In genomic region chr7:12703881-12704280, GRCh38 we compare ENCODE assay signal across 21 cellular contexts. TPM values are rescaled to one million over a fixed set of nuclear protein-coding genes. Genes with fewer than 3 reads are reported as not detected.
DNase-seq lines count a peak whose midpoint lies in the region; ATAC-seq, FAIRE-seq and TF ChIP-seq lines count a peak whose summit lies in the region.
"Had no signal": no experiment of that assay in that cellular context is flagged by ENCODE, and none has a peak within 500 bp of the region (broad histone marks: within the 10 kb centered on the region; RNA-seq: fewer than 3 reads in every experiment).

No MANE protein-coding gene starts in this region.

- H3K4me1 ChIP-seq in right cardiac atrium (ENCODE audit: control insufficient read depth, insufficient read depth, low read length): no peaks in the 10 kb centered on the region
- peaks cover 0 to 5% (median 0%) of the 10 kb centered on the region in 4 donors for H3K4me1 ChIP-seq in sigmoid colon

- H3K4me3 ChIP-seq in right cardiac atrium (ENCODE audit: low read length): no peak overlapping the region
- no peak overlapping the region for H3K4me3 ChIP-seq in choroid plexus epithelial cell (ENCODE audit: low read depth, low read length)
- H3K4me3 ChIP-seq in sigmoid colon: no peak overlapping the region
- H3K4me3 ChIP-seq: BLaER1 treated with 17β-estradiol and CSF1 and Interleukin-3, amounts not matched to agents 10 nM and 100 nM; SJSA1 had no signal

- TF ChIP-seq EP300 in sigmoid colon (IDR thresholded peaks at IDR 0.05): no peak

- TF ChIP-seq CTCF in choroid plexus epithelial cell (conservative IDR thresholded peaks at IDR 0.05; ENCODE audit: low read depth, low read length) (no peak), sigmoid colon (IDR thresholded peaks at IDR 0.05) (no peak)

- no peaks in the 10 kb centered on the region for H3K36me3 ChIP-seq in sigmoid colon
- H3K36me3 ChIP-seq: BLaER1 treated with 17β-estradiol and CSF1 and Interleukin-3, amounts not matched to agents 10 nM and 100 nM; SJSA1 had no signal

- intact Hi-C loops in right cardiac atrium (cut with DNase I) (no loop called here), Right ventricle myocardium inferior (cut with DNase I) (no loop called here), sigmoid colon (cut with DNase I) (no loop called here)

- DNase-seq in right cardiac atrium (no peak), Right ventricle myocardium inferior (ENCODE audit: missing footprints) (no peak), choroid plexus epithelial cell (ENCODE audit: low read depth) (peak; percentile 65), fibroblast of the conjunctiva (ENCODE audit: low read depth) (peak; percentile 62), stromal cell of bone marrow (ENCODE audit: low read depth) (peak; percentile 62), frontal cortex (ENCODE audit: low spot score in 2 of 2) (no peak), sigmoid colon (no peak)
- DNase-seq: Calu3; CD8-positive, alpha-beta T cell; KG1; MV-4-11; NCI-H187 treated with DMSO at 0.1 percent for 48 hours; NCI-H2227 treated with DMSO at 0.1 percent for 48 hours; NCI-H510A treated with DMSO at 0.1 percent for 48 hours; NCI-H82; PC-3 had no signal

- H3K27me3 ChIP-seq in right cardiac atrium (ENCODE audit: control insufficient read depth, insufficient read depth): no peaks in the 10 kb centered on the region
- H3K27me3 ChIP-seq in sigmoid colon: no peaks in the 10 kb centered on the region
- H3K27me3 ChIP-seq: BLaER1 treated with 17β-estradiol and CSF1 and Interleukin-3, amounts not matched to agents 10 nM and 100 nM; SJSA1 had no signal

- H3K9me3 ChIP-seq in right cardiac atrium (ENCODE audit: control insufficient read depth, low read length) (no peaks in the 10 kb centered on the region), sigmoid colon (peaks cover 0 to 4% (median 0%) of the 10 kb centered on the region in 4 donors)
- H3K9me3 ChIP-seq: SJSA1 had no signal

- no peak for TF ChIP-seq POLR2A in sigmoid colon (IDR thresholded peaks at IDR 0.05)

- WGBS in right cardiac atrium: 53% methylated on average over 2 of the region's 2 CpGs
- 82 to 86% methylated on average over 2 of the region's 2 CpGs for WGBS in sigmoid colon, 2 donors

- ATAC-seq in right cardiac atrium (peak; percentile 22 to 39), Right ventricle myocardium inferior (no peak), HG03457 (IDR thresholded peaks at IDR 0.05; ENCODE audit: unreplicated experiment) (no peak)
- ATAC-seq: CD8-positive, alpha-beta T cell; HepG2; PC-3 had no signal

- H3K27ac ChIP-seq in right cardiac atrium (ENCODE audit: low read length): no peak overlapping the region
- H3K27ac ChIP-seq in sigmoid colon: no peak overlapping the region
- H3K27ac ChIP-seq: BLaER1 treated with 17β-estradiol and CSF1 and Interleukin-3, amounts not matched to agents 10 nM and 100 nM; RWPE1; SJSA1 had no signal

- no peak for FAIRE-seq in frontal cortex (lab: Jason Lieb, UNC)
- FAIRE-seq: HepG2 had no signal

RNA-seq across cellular contexts. Expression of gene ARL4A, which starts 16.4 kb away (rescaled TPM):
- total RNA-seq in right cardiac atrium: 10 to 100 TPM in 3 of 4 donors, 1 to 10 TPM in 1; 9.6 to 19.7 (median 12.6) TPM
- 10.3 TPM for polyA plus RNA-seq in right cardiac atrium
- 10.1 TPM for total RNA-seq in Right ventricle myocardium inferior
- total RNA-seq in frontal cortex: 49.7 TPM
- total RNA-seq in sigmoid colon: 10 to 100 TPM; 33.2 to 42.8 (median 35.7) TPM
- polyA plus RNA-seq in sigmoid colon: 100 to 1,000 TPM in 1 of 3 donors, 10 to 100 TPM in 2; 60.7 to 124 (median 98.5) TPM

Comparison
In these comparisons a context has a peak if more than half of its experiments do, and no peak if none do; other contexts are left out.
1. ATAC-seq: peak in right cardiac atrium (2 of 2); none in Right ventricle myocardium inferior (single experiment) and HG03457 (single experiment).
2. DNase-seq: peak in choroid plexus epithelial cell (single experiment), fibroblast of the conjunctiva (single experiment) and stromal cell of bone marrow (single experiment); none in right cardiac atrium (0 of 3), Right ventricle myocardium inferior (single experiment), frontal cortex (0 of 2) and sigmoid colon (single experiment).